ENCODE assay signal across 1 cellular context in the genomic region with DNA sequence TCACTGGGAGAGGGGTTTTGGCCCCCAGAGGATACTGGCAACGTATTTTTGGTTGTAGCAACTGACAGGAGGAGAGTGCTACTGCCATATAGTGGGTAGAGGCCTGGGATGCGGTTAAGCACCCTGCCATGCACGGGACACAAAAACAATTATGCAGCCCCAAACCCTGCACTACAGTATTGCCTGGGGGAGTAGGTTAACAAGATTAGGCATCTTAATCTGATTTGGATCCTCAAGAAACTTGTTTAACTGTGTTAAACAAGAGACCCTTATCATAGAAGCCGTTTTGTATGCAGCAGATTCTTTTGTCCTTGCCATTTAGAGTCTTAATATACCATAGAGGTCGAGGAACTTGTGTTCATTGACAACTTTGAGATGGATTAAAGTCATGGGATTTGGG.
TF ChIP-seq lines count a peak whose summit lies in the region.

No MANE protein-coding gene starts in this region.

TF ChIP-seq in HCT116, 20 proteins besides CTCF, POLR2A, EP300 and RAD21 (continued from another document):
- TF ChIP-seq, protein P1, sequence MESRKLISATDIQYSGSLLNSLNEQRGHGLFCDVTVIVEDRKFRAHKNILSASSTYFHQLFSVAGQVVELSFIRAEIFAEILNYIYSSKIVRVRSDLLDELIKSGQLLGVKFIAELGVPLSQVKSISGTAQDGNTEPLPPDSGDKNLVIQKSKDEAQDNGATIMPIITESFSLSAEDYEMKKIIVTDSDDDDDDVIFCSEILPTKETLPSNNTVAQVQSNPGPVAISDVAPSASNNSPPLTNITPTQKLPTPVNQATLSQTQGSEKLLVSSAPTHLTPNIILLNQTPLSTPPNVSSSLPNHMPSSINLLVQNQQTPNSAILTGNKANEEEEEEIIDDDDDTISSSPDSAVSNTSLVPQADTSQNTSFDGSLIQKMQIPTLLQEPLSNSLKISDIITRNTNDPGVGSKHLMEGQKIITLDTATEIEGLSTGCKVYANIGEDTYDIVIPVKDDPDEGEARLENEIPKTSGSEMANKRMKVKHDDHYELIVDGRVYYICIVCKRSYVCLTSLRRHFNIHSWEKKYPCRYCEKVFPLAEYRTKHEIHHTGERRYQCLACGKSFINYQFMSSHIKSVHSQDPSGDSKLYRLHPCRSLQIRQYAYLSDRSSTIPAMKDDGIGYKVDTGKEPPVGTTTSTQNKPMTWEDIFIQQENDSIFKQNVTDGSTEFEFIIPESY (IDR thresholded peaks at IDR 0.05; ENCODE audit: extremely low read depth, insufficient replicate concordance, low read length): no peak
- TF ChIP-seq FOSL1 (IDR thresholded peaks at IDR 0.05; ENCODE audit: low read depth): no peak
- no peak for TF ChIP-seq SRF (IDR thresholded peaks at IDR 0.05; ENCODE audit: low read depth)
- TF ChIP-seq EZH2phosphoT487 (IDR thresholded peaks at IDR 0.05; ENCODE audit: borderline replicate concordance): no peak
